1 cellular context compared by ENCODE assay signal in genomic region chr1:2543543-2544092, GRCh38.
TF ChIP-seq lines count a peak whose summit lies in the region.

No MANE protein-coding gene starts in this region.

TF ChIP-seq in HepG2, 621 proteins besides CTCF, POLR2A, EP300 and RAD21 (continued from another document):
- TF ChIP-seq GABPA (IDR thresholded peaks at IDR 0.05; ENCODE audit: low read depth, low read length) (no peak), GABPA (CRISPR knock-in tag; IDR thresholded peaks at IDR 0.05; ENCODE audit: low read depth) (no peak), MTA1 (CRISPR knock-in tag; IDR thresholded peaks at IDR 0.05; ENCODE audit: borderline replicate concordance) (no peak), ZNF784 (CRISPR knock-in tag; IDR thresholded peaks at IDR 0.05; ENCODE audit: borderline replicate concordance) (0 out of 2 replicates have a peak, but pooled peaks have one; percentile 25), GABPB1 (CRISPR knock-in tag; IDR thresholded peaks at IDR 0.05) (peak; percentile 14; the same call in 1 of the 2 replicates), TCF7 (IDR thresholded peaks at IDR 0.05; ENCODE audit: low read depth) (no peak), NRL (CRISPR knock-in tag; IDR thresholded peaks at IDR 0.05; ENCODE audit: borderline replicate concordance) (no peak), HOXA3 (CRISPR knock-in tag; IDR thresholded peaks at IDR 0.05) (peak; percentile 15; the same call in 1 of the 2 replicates), TAF1 (CRISPR knock-in tag; IDR thresholded peaks at IDR 0.05) (peak; percentile 16; the same call in 1 of the 2 replicates), BORCS8-MEF2B (CRISPR knock-in tag; IDR thresholded peaks at IDR 0.05) (no peak), FOSL1 (CRISPR knock-in tag; IDR thresholded peaks at IDR 0.05; ENCODE audit: borderline replicate concordance) (no peak), ZBTB4 (CRISPR knock-in tag; IDR thresholded peaks at IDR 0.05; ENCODE audit: borderline replicate concordance) (no peak), ZNF761 (CRISPR knock-in tag; conservative IDR thresholded peaks at IDR 0.05) (peak; percentile 68; the same call in 1 of the 2 replicates), KAT7 (CRISPR knock-in tag; IDR thresholded peaks at IDR 0.05; ENCODE audit: borderline replicate concordance) (no peak), ZNF687 (CRISPR knock-in tag; IDR thresholded peaks at IDR 0.05) (peak; percentile 55), HNRNPLL (IDR thresholded peaks at IDR 0.05; ENCODE audit: low read depth, low read length, poor library complexity, severe bottlenecking) (no peak)
- TF ChIP-seq, protein P1, sequence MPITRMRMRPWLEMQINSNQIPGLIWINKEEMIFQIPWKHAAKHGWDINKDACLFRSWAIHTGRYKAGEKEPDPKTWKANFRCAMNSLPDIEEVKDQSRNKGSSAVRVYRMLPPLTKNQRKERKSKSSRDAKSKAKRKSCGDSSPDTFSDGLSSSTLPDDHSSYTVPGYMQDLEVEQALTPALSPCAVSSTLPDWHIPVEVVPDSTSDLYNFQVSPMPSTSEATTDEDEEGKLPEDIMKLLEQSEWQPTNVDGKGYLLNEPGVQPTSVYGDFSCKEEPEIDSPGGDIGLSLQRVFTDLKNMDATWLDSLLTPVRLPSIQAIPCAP (CRISPR knock-in tag; IDR thresholded peaks at IDR 0.05; ENCODE audit: low read depth): peak; percentile 46; the same call in 1 of the 2 replicates
- TF ChIP-seq, protein P2, sequence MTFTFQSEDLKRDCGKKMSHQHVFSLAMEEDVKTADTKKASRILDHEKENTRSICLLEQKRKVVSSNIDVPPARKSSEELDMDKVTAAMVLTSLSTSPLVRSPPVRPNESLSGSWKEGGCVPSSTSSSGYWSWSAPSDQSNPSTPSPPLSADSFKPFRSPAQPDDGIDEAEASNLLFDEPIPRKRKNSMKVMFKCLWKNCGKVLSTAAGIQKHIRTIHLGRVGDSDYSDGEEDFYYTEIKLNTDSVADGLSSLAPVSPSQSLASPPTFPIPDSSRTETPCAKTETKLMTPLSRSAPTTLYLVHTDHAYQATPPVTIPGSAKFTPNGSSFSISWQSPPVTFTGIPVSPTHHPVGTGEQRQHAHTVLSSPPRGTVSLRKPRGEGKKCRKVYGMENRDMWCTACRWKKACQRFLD (CRISPR knock-in tag; IDR thresholded peaks at IDR 0.05; ENCODE audit: borderline replicate concordance): no peak
- TF ChIP-seq, protein P3, sequence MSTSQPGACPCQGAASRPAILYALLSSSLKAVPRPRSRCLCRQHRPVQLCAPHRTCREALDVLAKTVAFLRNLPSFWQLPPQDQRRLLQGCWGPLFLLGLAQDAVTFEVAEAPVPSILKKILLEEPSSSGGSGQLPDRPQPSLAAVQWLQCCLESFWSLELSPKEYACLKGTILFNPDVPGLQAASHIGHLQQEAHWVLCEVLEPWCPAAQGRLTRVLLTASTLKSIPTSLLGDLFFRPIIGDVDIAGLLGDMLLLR (CRISPR knock-in tag; IDR thresholded peaks at IDR 0.05): no peak
